Comparison of ENCODE assay signal across 13 cellular contexts in genomic region chr11:48129697-48130395, GRCh38.
A peak's percentile ranks its signal among the peaks of the same experiment; 100 is the strongest.
DNase-seq lines count a peak whose midpoint lies in the region; ATAC-seq and TF ChIP-seq lines count a peak whose summit lies in the region.
"Had no signal": no experiment of that assay in that cellular context is flagged by ENCODE, and none has a peak within 500 bp of the region (broad histone marks: within the 10 kb centered on the region; RNA-seq: fewer than 3 reads in every experiment).

No MANE protein-coding gene starts in this region.

- H3K4me2 ChIP-seq in BLaER1 treated with 17β-estradiol and CSF1 and Interleukin-3, amounts not matched to agents 10 nM and 100 nM: peak overlapping the region in 8 of 11 experiments; percentile 23 to 80 (median 62); a peak in 17 of 22 replicates
- no peak overlapping the region for H3K4me2 ChIP-seq in Karpas-422 (ENCODE audit: low read depth, low read length, poor library complexity, severe bottlenecking)

- peaks cover 10% of the 10 kb centered on the region; the same call in 1 of the 2 replicates for H3K79me2 ChIP-seq in Karpas-422 (ENCODE audit: low read length)

- peaks cover 25 to 99% (median 84%) of the 10 kb centered on the region in 11 experiments for H3K36me3 ChIP-seq in BLaER1 treated with 17β-estradiol and CSF1 and Interleukin-3, amounts not matched to agents 10 nM and 100 nM
- H3K36me3 ChIP-seq in Karpas-422 (ENCODE audit: insufficient read depth, low read length): peaks cover 79% of the 10 kb centered on the region

- H3K9me3 ChIP-seq in BLaER1 treated with 17β-estradiol and CSF1 and Interleukin-3, amounts not matched to agents 10 nM and 100 nM (replicated peaks in 1 of 11): peaks cover 0 to 28% (median 14%) of the 10 kb centered on the region in 11 experiments; a peak in 14 of 22 replicates
- H3K9me3 ChIP-seq in Karpas-422 (ENCODE audit: low read length): no peaks in the 10 kb centered on the region

- ATAC-seq in esophagus mucosa: peak; percentile 35
- ATAC-seq in HG02970 (IDR thresholded peaks at IDR 0.05; ENCODE audit: low FRiP score, unreplicated experiment): no peak
- ATAC-seq: right cardiac atrium had no signal

- TF ChIP-seq CTCF in GM12865 (IDR thresholded peaks at IDR 0.05; ENCODE audit: insufficient read depth, low read depth, low read length, missing control alignments): no peak

- H3K9ac ChIP-seq in BLaER1 treated with 17β-estradiol and CSF1 and Interleukin-3, amounts not matched to agents 10 nM and 100 nM: no peak overlapping the region
- H3K9ac ChIP-seq in Karpas-422 (ENCODE audit: low read length): no peak overlapping the region

- no peak overlapping the region for H3K27ac ChIP-seq in BLaER1 treated with 17β-estradiol and CSF1 and Interleukin-3, amounts not matched to agents 10 nM and 100 nM
- H3K27ac ChIP-seq in Karpas-422 (ENCODE audit: low read length): no peak overlapping the region

- no peak overlapping the region for H3K4me3 ChIP-seq in BLaER1 treated with 17β-estradiol and CSF1 and Interleukin-3, amounts not matched to agents 10 nM and 100 nM
- no peak overlapping the region for H3K4me3 ChIP-seq in GM12865 (ENCODE audit: low read depth, low read length)
- no peak overlapping the region for H3K4me3 ChIP-seq in Karpas-422 (ENCODE audit: low read length)

- no peaks in the 10 kb centered on the region for H3K9me2 ChIP-seq in Karpas-422 (replicated peaks; ENCODE audit: insufficient read depth, low read length)

- no peaks in the 10 kb centered on the region for H3K27me3 ChIP-seq in BLaER1 treated with 17β-estradiol and CSF1 and Interleukin-3, amounts not matched to agents 10 nM and 100 nM
- H3K27me3 ChIP-seq in Karpas-422 (ENCODE audit: low read length): no peaks in the 10 kb centered on the region

- no peak overlapping the region for H2AFZ ChIP-seq in Karpas-422 (ENCODE audit: low read length)

- H3K4me1 ChIP-seq in BLaER1 treated with 17β-estradiol and CSF1 and Interleukin-3, amounts not matched to agents 10 nM and 100 nM: peaks cover 18 to 57% (median 51%) of the 10 kb centered on the region in 10 experiments
- no peaks in the 10 kb centered on the region for H3K4me1 ChIP-seq in Karpas-422 (ENCODE audit: low read length)

- H4K20me1 ChIP-seq in BLaER1 treated with 17β-estradiol and CSF1 and Interleukin-3, amounts not matched to agents 10 nM and 100 nM: peaks cover 0 to 97% (median 0%) of the 10 kb centered on the region in 11 experiments; a peak in 8 of 22 replicates
- H4K20me1 ChIP-seq in Karpas-422 (ENCODE audit: insufficient read depth, low read depth, low read length): 0 out of 2 replicates have a peak, but pooled peaks cover 3% of the 10 kb centered on the region

- DNase-seq in GM12865 (ENCODE audit: low read depth) (peak; percentile 21), OCI-M1 (lab: John Stamatoyannopoulos, UW) (peak; percentile 5), Karpas-422 (no peak)
- no peak for DNase-seq in effector CD4-positive, alpha-beta T cell
- DNase-seq: activated CD4-positive, alpha-beta T cell treated with anti-CD3 and anti-CD28 coated beads, Interleukin-2, amount 50 U/mL, for 4 hours; aorta; NCI-H1048; NCI-H2171 treated with DMSO at 0.1 percent for 48 hours; substantia nigra had no signal

Comparison
In these comparisons a context has a peak if more than half of its experiments do, and no peak if none do; other contexts are left out.
1. DNase-seq: peak in GM12865 (single experiment) and OCI-M1 (single experiment); none in effector CD4-positive, alpha-beta T cell (single experiment) and Karpas-422 (single experiment).